17 cellular contexts compared by ENCODE assay signal in the genomic region with DNA sequence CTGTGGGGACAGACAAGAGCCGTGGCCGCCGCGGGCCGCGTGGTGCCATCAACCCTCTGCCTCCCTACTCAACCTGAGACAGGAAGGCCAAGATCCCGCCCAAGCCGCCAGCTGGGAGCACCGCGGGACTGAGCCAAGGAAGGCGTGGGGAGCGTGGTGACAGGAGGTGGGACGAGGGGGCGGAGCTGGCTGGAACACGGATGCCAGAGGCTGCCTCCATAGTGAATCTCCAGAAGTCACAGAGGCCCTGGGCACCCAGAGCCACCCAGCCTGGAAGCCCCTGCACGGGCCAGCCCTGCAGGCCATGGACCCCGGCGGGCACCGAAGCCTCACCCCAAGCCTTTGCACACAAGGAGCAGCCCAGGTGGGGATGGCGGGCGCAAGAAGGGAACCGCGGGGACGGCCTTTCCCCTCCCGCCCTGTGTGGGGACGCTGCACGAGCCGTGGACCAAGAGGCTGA. TPM values are rescaled to one million over a fixed set of nuclear protein-coding genes. Genes with fewer than 3 reads are reported as not detected.
DNase-seq lines count a peak whose midpoint lies in the region; ATAC-seq lines count a peak whose summit lies in the region.
"Had no signal": no experiment of that assay in that cellular context is flagged by ENCODE, and none has a peak within 500 bp of the region (broad histone marks: within the 10 kb centered on the region; RNA-seq: fewer than 3 reads in every experiment).

No MANE protein-coding gene starts in this region.

- H3K23ac ChIP-seq in mesendoderm (ENCODE audit: low read length), result peak overlapping the region; percentile 45

- no peaks in the 10 kb centered on the region for H3K27me3 ChIP-seq in mesendoderm (ENCODE audit: insufficient read depth, low read length, poor library complexity)

- no peak overlapping the region for H3K4me3 ChIP-seq in mesendoderm (ENCODE audit: low read length)

- H3K27ac ChIP-seq in mesendoderm (ENCODE audit: low read depth, low read length), result no peak overlapping the region
- H3K27ac ChIP-seq: RWPE1 had no signal

- no peak overlapping the region for H3K18ac ChIP-seq in mesendoderm (ENCODE audit: low read length)

- H3K9ac ChIP-seq in mesendoderm (ENCODE audit: low read length), result no peak overlapping the region

- H2BK15ac ChIP-seq in mesendoderm (replicated peaks; ENCODE audit: low read depth), result no peak overlapping the region

- no peak overlapping the region for H2AK5ac ChIP-seq in mesendoderm (ENCODE audit: low read length)

- H3K4ac ChIP-seq in mesendoderm (ENCODE audit: low read depth, low read length), result no peak overlapping the region

- H4K8ac ChIP-seq in mesendoderm (ENCODE audit: low read depth, low read length), result no peak overlapping the region

- H3K79me2 ChIP-seq in mesendoderm (ENCODE audit: control insufficient read depth, insufficient read depth, low read length), result no peaks in the 10 kb centered on the region

- H4K5ac ChIP-seq in mesendoderm (ENCODE audit: low read length), result no peak overlapping the region

- no peak overlapping the region for H2BK5ac ChIP-seq in mesendoderm (ENCODE audit: low read length)

- WGBS in mesendoderm (ENCODE audit: extremely low coverage, insufficient coverage, low lambda C conversion rate), result no CpG with 5 or more reads among the region's 28 CpGs

- no peak overlapping the region for H3K4me2 ChIP-seq in mesendoderm (ENCODE audit: low read length)

- no peaks in the 10 kb centered on the region for H3K36me3 ChIP-seq in mesendoderm (ENCODE audit: control insufficient read depth, insufficient read depth, low read length)

- intact Hi-C loops in Right ventricle myocardium inferior (cut with DNase I) (no loop called here), left cardiac atrium (cut with DNase I) (no loop called here)

- H3K56ac ChIP-seq in mesendoderm (ENCODE audit: low read length), result no peak overlapping the region

- ATAC-seq in Right ventricle myocardium inferior (no peak), left cardiac atrium (no peak)
- ATAC-seq: HCT116, SK-N-SH treated with all-trans-retinoic acid at 6 μM for 48 hours had no signal

- no peak overlapping the region for H2BK120ac ChIP-seq in mesendoderm (ENCODE audit: low read depth, low read length)

- no peaks in the 10 kb centered on the region for H3K79me1 ChIP-seq in mesendoderm (ENCODE audit: low read length)

- no peaks in the 10 kb centered on the region for H3K4me1 ChIP-seq in mesendoderm (ENCODE audit: control insufficient read depth, low read depth, low read length)

- DNase-seq in Right ventricle myocardium inferior (ENCODE audit: missing footprints) (peak; percentile 68), left cardiac atrium (no peak), cerebellar cortex (ENCODE audit: low spot score) (peak; percentile 33), mesendoderm (no peak), SW 1271 (lab: John Stamatoyannopoulos, UW) (no peak), cortex of kidney (lab: John Stamatoyannopoulos, UW) (no peak), HT-29 (ENCODE audit: low spot score) (no peak)
- DNase-seq: DMS79, Karpas-422, NCI-H1417, NCI-H187 treated with DMSO at 0.1 percent for 48 hours, NCI-H2107, NCI-H446 treated with DMSO at 0.1 percent for 48 hours, NCI-H526 treated with DMSO at 0.1 percent for 48 hours had no signal

RNA-seq across cellular contexts. Expression of gene DPYSL4, which starts 18.1 kb away (rescaled TPM):
- 24.9 TPM for total RNA-seq in Right ventricle myocardium inferior
- 1 to 10 TPM; 1.4 to 9.9 TPM for total RNA-seq in left cardiac atrium
- 5.6 TPM for polyA plus RNA-seq in mesendoderm (2013, experiment 1 of 2)
- polyA plus RNA-seq in mesendoderm (2013, experiment 2 of 2), result 5.8 TPM
- 0.05 TPM in 1 of 2 replicates, not detected in the other for total RNA-seq in HT-29 (2014; rRNA removed; shearing (Covaris generic))

Comparison
In these comparisons a context has a peak if more than half of its experiments do, and no peak if none do; other contexts are left out.
1. DNase-seq: peak in Right ventricle myocardium inferior (single experiment) and cerebellar cortex (single experiment); none in left cardiac atrium (single experiment), mesendoderm (single experiment), SW 1271 (0 of 2), cortex of kidney (single experiment) and HT-29 (single experiment).